8 cellular contexts compared by ENCODE assay signal in genomic region chrX:15737957-15738685, GRCh38.
DNase-seq lines count a peak whose midpoint lies in the region; ATAC-seq and TF ChIP-seq lines count a peak whose summit lies in the region.

A gene with protein sequence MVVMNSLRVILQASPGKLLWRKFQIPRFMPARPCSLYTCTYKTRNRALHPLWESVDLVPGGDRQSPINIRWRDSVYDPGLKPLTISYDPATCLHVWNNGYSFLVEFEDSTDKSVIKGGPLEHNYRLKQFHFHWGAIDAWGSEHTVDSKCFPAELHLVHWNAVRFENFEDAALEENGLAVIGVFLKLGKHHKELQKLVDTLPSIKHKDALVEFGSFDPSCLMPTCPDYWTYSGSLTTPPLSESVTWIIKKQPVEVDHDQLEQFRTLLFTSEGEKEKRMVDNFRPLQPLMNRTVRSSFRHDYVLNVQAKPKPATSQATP (plus strand): TSS chrX:15738270. CDS start chrX:15750024, 11,754 bp downstream.

- peak; percentile 61 for DNase-seq in AG09319 (ENCODE audit: extremely low read depth, low read depth)
- peak; percentile 57 for DNase-seq in GM19240 (ENCODE audit: insufficient read length, low spot score)
- DNase-seq in OCI-M1 (lab: John Stamatoyannopoulos, UW): peak; percentile 97
- peak; percentile 95 to 99 for DNase-seq in activated T-helper 1 cell treated with anti-CD3 and anti-CD28 coated beads, Interleukin-2, amount 50 U/mL, for 16 hours (ENCODE audit: low read depth in 1 of 2, low spot score in 1 of 2)
- peak; percentile 78 for DNase-seq in fibroblast of mammary gland (ENCODE audit: low read depth)
- peak; percentile 91 for DNase-seq in stimulated activated naive CD4-positive, alpha-beta T cell treated with Interleukin-2 at 50 U/mL for 16 hours (lab: John Stamatoyannopoulos, UW)

- peaks cover 12% of the 10 kb centered on the region for H3K4me1 Mint-ChIP-seq in nephron

- ATAC-seq in HG03439 (IDR thresholded peaks at IDR 0.05; ENCODE audit: unreplicated experiment): peak; percentile 97

- H3K9me3 Mint-ChIP-seq in nephron: no peaks in the 10 kb centered on the region

- TF ChIP-seq CTCF in AG09319 (IDR thresholded peaks at IDR 0.05; ENCODE audit: low read depth, low read length) (no peak; the same call in 1 of the 2 replicates), fibroblast of mammary gland (conservative IDR thresholded peaks at IDR 0.05; ENCODE audit: control insufficient read depth, insufficient read depth, low read depth, low read length) (no peak), nephron (IDR thresholded peaks at IDR 0.05; ENCODE audit: unreplicated experiment in 3 of 3) (no peak)

- peak within 1 kb of the TSS; percentile 41 for H3K4me3 ChIP-seq in fibroblast of mammary gland (ENCODE audit: control insufficient read depth, low read depth, low read length)

- H3K4me3 Mint-ChIP-seq in nephron: peak within 1 kb of the TSS; percentile 88 to 94 (median 92)

- H3K27ac Mint-ChIP-seq in nephron: peak within 1 kb of the TSS in 1 of 3 experiments; percentile 56

- H3K36me3 Mint-ChIP-seq in nephron (ENCODE audit: low read depth): peaks cover 6% of the 10 kb centered on the region

- peaks cover 13% of the 10 kb centered on the region for H3K27me3 Mint-ChIP-seq in nephron (ENCODE audit: low read depth)

Comparison
In these comparisons a context has a peak if more than half of its experiments do, and no peak if none do; other contexts are left out.
1. Peak in every context shown above with its lines: DNase-seq, ATAC-seq and H3K4me3 ChIP-seq.